13 cellular contexts compared by ENCODE assay signal in the genomic region with DNA sequence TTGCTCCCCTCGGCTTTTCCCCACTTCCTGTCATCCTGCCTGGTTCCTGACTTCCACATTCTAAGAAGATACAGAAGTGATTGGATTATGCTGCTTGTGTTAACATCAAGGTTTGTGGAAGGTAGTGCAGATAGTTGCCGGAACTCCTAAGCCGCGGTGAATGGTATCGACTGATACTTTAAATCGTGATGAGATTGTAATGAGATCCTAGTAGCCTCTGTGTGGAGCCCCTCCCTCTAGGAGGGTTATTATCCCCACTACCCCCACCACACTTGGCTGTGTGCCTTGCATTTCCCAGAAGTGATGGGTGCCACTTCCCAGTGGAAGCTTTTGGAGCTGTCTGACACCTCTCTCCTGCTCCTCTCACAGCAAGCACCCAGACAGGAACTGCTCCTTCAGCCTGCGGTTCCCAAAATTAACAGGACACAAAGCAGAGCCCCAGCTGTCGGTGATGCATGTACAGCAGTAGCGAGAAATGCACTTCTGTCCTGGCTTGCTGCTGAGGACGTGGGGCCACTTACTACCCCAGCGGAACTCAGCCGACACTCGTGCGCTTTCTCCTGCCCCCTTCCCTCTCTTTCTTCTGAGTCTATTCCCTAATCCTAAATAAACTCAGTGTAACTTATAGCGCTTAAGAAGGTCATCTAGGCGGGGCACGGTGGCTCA. TPM values are rescaled to one million over a fixed set of nuclear protein-coding genes. Genes with fewer than 3 reads are reported as not detected.
DNase-seq lines count a peak whose midpoint lies in the region; ATAC-seq and TF ChIP-seq lines count a peak whose summit lies in the region.
"Had no signal": no experiment of that assay in that cellular context is flagged by ENCODE, and none has a peak within 500 bp of the region (broad histone marks: within the 10 kb centered on the region; RNA-seq: fewer than 3 reads in every experiment).

No MANE protein-coding gene starts in this region.

- POLR2A ChIA-PET in WTC11 (lab: Charles Lee): no interaction called here

- no peak overlapping the region for H3K4me3 Mint-ChIP-seq in WTC11
- H3K4me3 Mint-ChIP-seq: natural killer cell treated with Interleukin-12 subunit alpha and Interleukin-12 subunit beta and Interleukin-15 and Interleukin-18, amount 100 ng/mL, for 72 hours had no signal

- no peak for TF ChIP-seq CTCF in sigmoid colon (IDR thresholded peaks at IDR 0.05)
- no peak for TF ChIP-seq CTCF in WTC11 (IDR thresholded peaks at IDR 0.05)
- TF ChIP-seq CTCF in vagina (IDR thresholded peaks at IDR 0.05): no peak

- intact Hi-C loops in left ventricle myocardium superior (cut with micrococcal nuclease): no loop called here
- intact Hi-C loops in sigmoid colon (cut with DNase I): no loop called here
- intact Hi-C loops in vagina (cut with DNase I): no loop called here

- H3K9me3 Mint-ChIP-seq in WTC11: no peaks in the 10 kb centered on the region
- H3K9me3 Mint-ChIP-seq: natural killer cell treated with Interleukin-12 subunit alpha and Interleukin-12 subunit beta and Interleukin-15 and Interleukin-18, amount 100 ng/mL, for 72 hours had no signal

- H3K27me3 ChIP-seq in sigmoid colon: no peaks in the 10 kb centered on the region
- H3K27me3 ChIP-seq in vagina: no peaks in the 10 kb centered on the region

- H3K9me3 ChIP-seq in sigmoid colon (no peaks in the 10 kb centered on the region), vagina (no peaks in the 10 kb centered on the region)

- peak; percentile 12 for DNase-seq in COR-L47 (lab: John Stamatoyannopoulos, UW)
- peak in 5 of 61 donors; percentile 23 to 50 (median 48) for DNase-seq in caudate nucleus (lab: John Stamatoyannopoulos, UW)
- no peak for DNase-seq in left ventricle myocardium superior
- no peak for DNase-seq in sigmoid colon
- no peak for DNase-seq in EL
- no peak for DNase-seq in WTC11 (ENCODE audit: low spot score)
- DNase-seq in vagina (ENCODE audit: extremely low spot score in 2 of 2): no peak
- DNase-seq: activated CD4-positive, CD25-positive, alpha-beta regulatory T cell; NCI-H1930; NCI-H774; T-helper 1 cell had no signal

- WGBS in sigmoid colon, 2 donors: 76 to 82% methylated on average over 17 of the region's 17 CpGs

- H3K27ac ChIP-seq in caudate nucleus (ENCODE audit: low read depth, low read length) (peak overlapping the region; percentile 21), sigmoid colon (peak overlapping the region; percentile 42 to 64 (median 53)), vagina (no peak overlapping the region)

- H3K4me1 Mint-ChIP-seq in WTC11: peaks cover 4% of the 10 kb centered on the region; the same call in 1 of the 2 replicates

- H3K27me3 Mint-ChIP-seq in WTC11 (ENCODE audit: low read depth): no peaks in the 10 kb centered on the region
- H3K27me3 Mint-ChIP-seq: natural killer cell treated with Interleukin-12 subunit alpha and Interleukin-12 subunit beta and Interleukin-15 and Interleukin-18, amount 100 ng/mL, for 72 hours had no signal

- no peak overlapping the region for H3K27ac Mint-ChIP-seq in WTC11
- H3K27ac Mint-ChIP-seq: natural killer cell treated with Interleukin-12 subunit alpha and Interleukin-12 subunit beta and Interleukin-15 and Interleukin-18, amount 100 ng/mL, for 72 hours had no signal

- TF ChIP-seq POLR2A in sigmoid colon (IDR thresholded peaks at IDR 0.05) (no peak), vagina (IDR thresholded peaks at IDR 0.05) (no peak)

- H3K36me3 Mint-ChIP-seq in WTC11: no peaks in the 10 kb centered on the region

- H3K36me3 ChIP-seq in sigmoid colon (no peaks in the 10 kb centered on the region), vagina (no peaks in the 10 kb centered on the region)

- ATAC-seq in left ventricle myocardium superior (peak; percentile 26), HG03095 (IDR thresholded peaks at IDR 0.05; ENCODE audit: unreplicated experiment) (no peak), WTC11 (no peak)
- ATAC-seq: natural killer cell treated with Interleukin-12 subunit alpha and Interleukin-12 subunit beta and Interleukin-15 and Interleukin-18, amount 100 ng/mL, for 72 hours had no signal

- H3K4me3 ChIP-seq in sigmoid colon (peak overlapping the region in 2 of 4 donors; percentile 7 to 36), vagina (no peak overlapping the region)

- peaks cover 0 to 17% (median 13%) of the 10 kb centered on the region in 4 donors for H3K4me1 ChIP-seq in sigmoid colon
- peaks cover 32% of the 10 kb centered on the region for H3K4me1 ChIP-seq in vagina

- no peak for TF ChIP-seq EP300 in sigmoid colon (IDR thresholded peaks at IDR 0.05)

- CTCF ChIA-PET in WTC11 (lab: Charles Lee): interaction anchor here (0.9 kb wide), 1 partner anchor 61 kb away, joined by 3 read pairs; no protein-coding TSS in a partner anchor

TF ChIP-seq in WTC11, 78 proteins besides CTCF, POLR2A, EP300 and RAD21:
- no peak for TF ChIP-seq CBFB (CRISPR knock-in tag; IDR thresholded peaks at IDR 0.05; ENCODE audit: low read depth)
- no peak for TF ChIP-seq NR1H2 (CRISPR knock-in tag; IDR thresholded peaks at IDR 0.05)
- no peak for TF ChIP-seq NFE2L1 (CRISPR knock-in tag; IDR thresholded peaks at IDR 0.05)
- no peak for TF ChIP-seq KAT7 (CRISPR knock-in tag; IDR thresholded peaks at IDR 0.05; ENCODE audit: borderline replicate concordance)
- TF ChIP-seq, protein P1, sequence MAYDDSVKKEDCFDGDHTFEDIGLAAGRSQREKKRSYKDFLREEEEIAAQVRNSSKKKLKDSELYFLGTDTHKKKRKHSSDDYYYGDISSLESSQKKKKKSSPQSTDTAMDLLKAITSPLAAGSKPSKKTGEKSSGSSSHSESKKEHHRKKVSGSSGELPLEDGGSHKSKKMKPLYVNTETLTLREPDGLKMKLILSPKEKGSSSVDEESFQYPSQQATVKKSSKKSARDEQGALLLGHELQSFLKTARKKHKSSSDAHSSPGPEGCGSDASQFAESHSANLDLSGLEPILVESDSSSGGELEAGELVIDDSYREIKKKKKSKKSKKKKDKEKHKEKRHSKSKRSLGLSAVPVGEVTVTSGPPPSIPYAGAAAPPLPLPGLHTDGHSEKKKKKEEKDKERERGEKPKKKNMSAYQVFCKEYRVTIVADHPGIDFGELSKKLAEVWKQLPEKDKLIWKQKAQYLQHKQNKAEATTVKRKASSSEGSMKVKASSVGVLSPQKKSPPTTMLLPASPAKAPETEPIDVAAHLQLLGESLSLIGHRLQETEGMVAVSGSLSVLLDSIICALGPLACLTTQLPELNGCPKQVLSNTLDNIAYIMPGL (CRISPR knock-in tag; IDR thresholded peaks at IDR 0.05): no peak
- TF ChIP-seq HMGA2 (CRISPR knock-in tag; IDR thresholded peaks at IDR 0.05): no peak
- TF ChIP-seq ELF4 (CRISPR knock-in tag; IDR thresholded peaks at IDR 0.05; ENCODE audit: low read depth): no peak
- TF ChIP-seq, protein P2, sequence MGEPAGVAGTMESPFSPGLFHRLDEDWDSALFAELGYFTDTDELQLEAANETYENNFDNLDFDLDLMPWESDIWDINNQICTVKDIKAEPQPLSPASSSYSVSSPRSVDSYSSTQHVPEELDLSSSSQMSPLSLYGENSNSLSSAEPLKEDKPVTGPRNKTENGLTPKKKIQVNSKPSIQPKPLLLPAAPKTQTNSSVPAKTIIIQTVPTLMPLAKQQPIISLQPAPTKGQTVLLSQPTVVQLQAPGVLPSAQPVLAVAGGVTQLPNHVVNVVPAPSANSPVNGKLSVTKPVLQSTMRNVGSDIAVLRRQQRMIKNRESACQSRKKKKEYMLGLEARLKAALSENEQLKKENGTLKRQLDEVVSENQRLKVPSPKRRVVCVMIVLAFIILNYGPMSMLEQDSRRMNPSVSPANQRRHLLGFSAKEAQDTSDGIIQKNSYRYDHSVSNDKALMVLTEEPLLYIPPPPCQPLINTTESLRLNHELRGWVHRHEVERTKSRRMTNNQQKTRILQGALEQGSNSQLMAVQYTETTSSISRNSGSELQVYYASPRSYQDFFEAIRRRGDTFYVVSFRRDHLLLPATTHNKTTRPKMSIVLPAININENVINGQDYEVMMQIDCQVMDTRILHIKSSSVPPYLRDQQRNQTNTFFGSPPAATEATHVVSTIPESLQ (CRISPR knock-in tag; IDR thresholded peaks at IDR 0.05): no peak
- TF ChIP-seq NR2C2 (CRISPR knock-in tag; IDR thresholded peaks at IDR 0.05): no peak
- no peak for TF ChIP-seq ZNF232 (CRISPR knock-in tag; IDR thresholded peaks at IDR 0.05)
- TF ChIP-seq ESRRA (CRISPR knock-in tag; IDR thresholded peaks at IDR 0.05; ENCODE audit: borderline replicate concordance): no peak
- TF ChIP-seq, protein P3, sequence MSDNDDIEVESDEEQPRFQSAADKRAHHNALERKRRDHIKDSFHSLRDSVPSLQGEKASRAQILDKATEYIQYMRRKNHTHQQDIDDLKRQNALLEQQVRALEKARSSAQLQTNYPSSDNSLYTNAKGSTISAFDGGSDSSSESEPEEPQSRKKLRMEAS (CRISPR knock-in tag; IDR thresholded peaks at IDR 0.05): no peak
- no peak for TF ChIP-seq OVOL2 (CRISPR knock-in tag; IDR thresholded peaks at IDR 0.05; ENCODE audit: borderline replicate concordance)
- no peak for TF ChIP-seq PRRX2 (CRISPR knock-in tag; IDR thresholded peaks at IDR 0.05)
- TF ChIP-seq, protein P4, sequence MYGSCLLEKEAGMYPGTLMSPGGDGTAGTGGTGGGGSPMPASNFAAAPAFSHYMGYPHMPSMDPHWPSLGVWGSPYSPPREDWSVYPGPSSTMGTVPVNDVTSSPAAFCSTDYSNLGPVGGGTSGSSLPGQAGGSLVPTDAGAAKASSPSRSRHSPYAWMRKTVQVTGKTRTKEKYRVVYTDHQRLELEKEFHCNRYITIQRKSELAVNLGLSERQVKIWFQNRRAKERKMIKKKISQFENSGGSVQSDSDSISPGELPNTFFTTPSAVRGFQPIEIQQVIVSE (CRISPR knock-in tag; IDR thresholded peaks at IDR 0.05; ENCODE audit: borderline replicate concordance): no peak
- no peak for TF ChIP-seq ZNF416 (CRISPR knock-in tag; IDR thresholded peaks at IDR 0.05)
- TF ChIP-seq, protein P5, sequence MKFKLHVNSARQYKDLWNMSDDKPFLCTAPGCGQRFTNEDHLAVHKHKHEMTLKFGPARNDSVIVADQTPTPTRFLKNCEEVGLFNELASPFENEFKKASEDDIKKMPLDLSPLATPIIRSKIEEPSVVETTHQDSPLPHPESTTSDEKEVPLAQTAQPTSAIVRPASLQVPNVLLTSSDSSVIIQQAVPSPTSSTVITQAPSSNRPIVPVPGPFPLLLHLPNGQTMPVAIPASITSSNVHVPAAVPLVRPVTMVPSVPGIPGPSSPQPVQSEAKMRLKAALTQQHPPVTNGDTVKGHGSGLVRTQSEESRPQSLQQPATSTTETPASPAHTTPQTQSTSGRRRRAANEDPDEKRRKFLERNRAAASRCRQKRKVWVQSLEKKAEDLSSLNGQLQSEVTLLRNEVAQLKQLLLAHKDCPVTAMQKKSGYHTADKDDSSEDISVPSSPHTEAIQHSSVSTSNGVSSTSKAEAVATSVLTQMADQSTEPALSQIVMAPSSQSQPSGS (CRISPR knock-in tag; IDR thresholded peaks at IDR 0.05; ENCODE audit: borderline replicate concordance, low read depth): no peak

RNA-seq across cellular contexts. Expression of a gene that starts 52.5 kb away (rescaled TPM):
- total RNA-seq in left ventricle myocardium superior: 113 TPM
- total RNA-seq in sigmoid colon: 10 to 100 TPM; 37.1 to 51.2 (median 40.1) TPM
- polyA plus RNA-seq in sigmoid colon: 10 to 100 TPM; 19.2 to 31.9 (median 29.4) TPM
- 14.7 to 20.3 TPM (median 17.0 TPM) in 3 replicates for total RNA-seq in WTC11 (2021)
- total RNA-seq in vagina: 25.0 TPM
